Comparison of ENCODE assay signal across 21 cellular contexts in the genomic region with DNA sequence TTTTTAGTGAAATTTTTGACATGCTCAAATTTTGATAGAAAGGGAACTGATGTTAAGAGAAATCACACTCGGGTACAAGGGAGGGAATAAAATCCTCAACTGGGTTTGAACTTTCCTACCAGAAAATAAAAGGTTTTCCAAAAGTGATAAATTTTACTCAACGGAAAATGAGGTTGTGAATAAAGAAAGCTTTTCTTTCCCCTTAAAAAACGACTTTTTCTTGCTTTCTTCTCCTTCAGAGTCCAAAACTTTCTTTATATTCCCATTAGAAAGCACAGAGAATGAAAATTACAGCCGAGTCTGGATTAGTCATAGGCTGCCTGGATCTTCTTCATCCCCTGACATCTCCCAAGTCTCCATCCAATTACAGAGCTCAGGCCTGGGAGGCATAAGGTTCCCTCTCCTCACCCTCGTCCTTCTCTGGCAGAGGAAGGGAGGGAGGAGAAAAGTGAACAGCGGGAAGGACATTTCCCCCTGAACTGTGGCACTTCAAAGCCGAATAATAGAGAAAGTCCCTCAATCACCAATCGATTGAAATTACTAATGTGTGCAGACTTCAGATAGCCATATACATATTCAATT. TPM values are rescaled to one million over a fixed set of nuclear protein-coding genes. Genes with fewer than 3 reads are reported as not detected.
DNase-seq lines count a peak whose midpoint lies in the region; ATAC-seq, FAIRE-seq and TF ChIP-seq lines count a peak whose summit lies in the region.
"Had no signal": no experiment of that assay in that cellular context is flagged by ENCODE, and none has a peak within 500 bp of the region (broad histone marks: within the 10 kb centered on the region; RNA-seq: fewer than 3 reads in every experiment).

No MANE protein-coding gene starts in this region.

- H3K4me3 Mint-ChIP-seq in brain, result peak overlapping the region in 1 of 5 experiments; percentile 10
- H3K4me3 Mint-ChIP-seq: B cell; CD8-positive, alpha-beta T cell; H9 had no signal

- no peak for FAIRE-seq in keratinocyte (lab: Jason Lieb, UNC)
- FAIRE-seq: D721Med had no signal

- H2AFZ ChIP-seq in keratinocyte (ENCODE audit: control insufficient read depth, low read length), result no peak overlapping the region
- peak overlapping the region; percentile 24 for H2AFZ ChIP-seq in smooth muscle cell (ENCODE audit: low read depth)

- H3K9me3 Mint-ChIP-seq in brain, result peaks cover 0 to 10% (median 4%) of the 10 kb centered on the region in 5 experiments
- H3K9me3 Mint-ChIP-seq: CD8-positive, alpha-beta T cell had no signal

- DNase-seq in NCI-H82 (lab: John Stamatoyannopoulos, UW) (peak; percentile 85), keratinocyte (ENCODE audit: low read depth, low spot score) (no peak), smooth muscle cell (lab: John Stamatoyannopoulos, UW; ENCODE audit: unreplicated experiment) (no peak), DMS153 (lab: John Stamatoyannopoulos, UW) (no peak), NCI-H1092 treated with DMSO at 0.1 percent for 48 hours (lab: John Stamatoyannopoulos, UW) (no peak)
- DNase-seq: CD8-positive, alpha-beta T cell; H9; IMR-90; MV-4-11; NCI-H1436; NCI-H2081 treated with DMSO at 0.1 percent for 48 hours; NCI-H2227 treated with DMSO at 0.1 percent for 48 hours; NCI-H524 treated with DMSO at 0.1 percent for 48 hours; NK-92 treated with Interleukin-12 subunit alpha and Interleukin-12 subunit beta, amount 100 ng/mL, for 24 hours; OCI-M1; RPMI8226 had no signal

- ATAC-seq in GM18870 (IDR thresholded peaks at IDR 0.05; ENCODE audit: unreplicated experiment), result no peak
- ATAC-seq: CD8-positive, alpha-beta T cell had no signal

- no peaks in the 10 kb centered on the region for H3F3A ChIP-seq in smooth muscle cell (ENCODE audit: low read depth)

- peaks cover 42% of the 10 kb centered on the region for H3K4me1 Mint-ChIP-seq in brain
- H3K4me1 Mint-ChIP-seq: B cell had no signal

- H3K27ac Mint-ChIP-seq in brain, result peak overlapping the region in 4 of 5 experiments; percentile 12 to 70 (median 47)
- H3K27ac Mint-ChIP-seq: B cell; CD8-positive, alpha-beta T cell; H9 had no signal

- dilution Hi-C loops in keratinocyte (cut with MboI; ENCODE audit: extremely low pct_ligation_motif_present, low sequenced_read_pairs), result no loop called here

- WGBS in smooth muscle cell (ENCODE audit: low lambda C conversion rate), result 68% methylated on average over 8 of the region's 8 CpGs

- H3K9me1 ChIP-seq in keratinocyte (ENCODE audit: control insufficient read depth, extremely low read depth, insufficient read depth, low read length), result no peaks in the 10 kb centered on the region

- H3K36me3 ChIP-seq in keratinocyte (ENCODE audit: control insufficient read depth in 2 of 2, extremely low read depth in 1 of 2, insufficient read depth in 2 of 2, low read length in 2 of 2) (no peaks in the 10 kb centered on the region), smooth muscle cell (ENCODE audit: low read depth) (no peaks in the 10 kb centered on the region)

- H3K9ac ChIP-seq in keratinocyte (ENCODE audit: control insufficient read depth, extremely low read depth, insufficient read depth, low read length) (no peak overlapping the region), smooth muscle cell (ENCODE audit: low read depth) (no peak overlapping the region)

- H3K36me3 Mint-ChIP-seq in brain, result no peaks in the 10 kb centered on the region
- H3K36me3 Mint-ChIP-seq: CD8-positive, alpha-beta T cell had no signal

- no peaks in the 10 kb centered on the region for H4K20me1 ChIP-seq in keratinocyte (ENCODE audit: control insufficient read depth, extremely low read depth, insufficient read depth, low read length)
- no peaks in the 10 kb centered on the region for H4K20me1 ChIP-seq in smooth muscle cell (ENCODE audit: low read depth)

- H3K4me3 ChIP-seq in keratinocyte (ENCODE audit: control insufficient read depth in 2 of 3, extremely low read depth in 1 of 3, insufficient read depth in 2 of 3, low read depth in 1 of 3, low read length in 3 of 3) (no peak overlapping the region), smooth muscle cell (no peak overlapping the region)

- H3K79me2 ChIP-seq in keratinocyte (ENCODE audit: control insufficient read depth, insufficient read depth, low read length) (no peaks in the 10 kb centered on the region), smooth muscle cell (ENCODE audit: low read depth) (no peaks in the 10 kb centered on the region)

- H3K4me1 ChIP-seq in keratinocyte (ENCODE audit: control insufficient read depth, extremely low read depth, insufficient read depth, low read length) (peaks cover 24% of the 10 kb centered on the region), smooth muscle cell (ENCODE audit: low read depth) (no peaks in the 10 kb centered on the region)

- H3K4me2 ChIP-seq in keratinocyte (ENCODE audit: control insufficient read depth, extremely low read depth, insufficient read depth, low read depth, low read length) (no peak overlapping the region), smooth muscle cell (no peak overlapping the region)

- TF ChIP-seq CTCF in brain (conservative IDR thresholded peaks at IDR 0.05), result no peak
- no peak for TF ChIP-seq CTCF in keratinocyte (optimal IDR thresholded peaks at IDR 0.05 in 1 of 3, IDR thresholded peaks at IDR 0.05 in 1 of 3, conservative IDR thresholded peaks at IDR 0.05 in 1 of 3; ENCODE audit: extremely low read depth in 1 of 3, insufficient read depth in 2 of 3, low read length in 3 of 3)
- no peak for TF ChIP-seq CTCF in smooth muscle cell (IDR thresholded peaks at IDR 0.05; ENCODE audit: borderline replicate concordance, insufficient read depth, poor library complexity, severe bottlenecking)

- H3K27me3 ChIP-seq in keratinocyte (ENCODE audit: control insufficient read depth, extremely low read depth, insufficient read depth, low read length) (no peaks in the 10 kb centered on the region), smooth muscle cell (ENCODE audit: low read depth) (no peaks in the 10 kb centered on the region)

- H3K27ac ChIP-seq in keratinocyte (ENCODE audit: control insufficient read depth, insufficient read depth, low read length) (peak overlapping the region; percentile 17), smooth muscle cell (ENCODE audit: low read depth) (no peak overlapping the region)

- H3K27me3 Mint-ChIP-seq in brain, result peaks cover 3% of the 10 kb centered on the region

- H3K9me3 ChIP-seq in keratinocyte (ENCODE audit: control insufficient read depth, low read depth, low read length) (no peaks in the 10 kb centered on the region), smooth muscle cell (replicated peaks; ENCODE audit: low read depth) (no peaks in the 10 kb centered on the region)

RNA-seq across cellular contexts. Expression of a gene that starts 28.1 kb away (rescaled TPM):
- 70.0 TPM for polyA plus RNA-seq in brain (ENCODE audit: insufficient read depth, low read depth, low replicate concordance)
- polyA plus RNA-seq in keratinocyte, result 44.7 to 82.8 TPM (median 53.3 TPM) in 3 replicates
- 99.8 TPM for polyA plus RNA-seq in keratinocyte (2011; ENCODE audit: low read depth)
- polyA plus RNA-seq in keratinocyte (2011; cell fraction: cytosol; rRNA removed), result 53.5 and 69.8 TPM in 2 replicates
- polyA plus RNA-seq in keratinocyte (2011; cell fraction: nucleus; rRNA removed), result 66.5 and 75.1 TPM in 2 replicates
- polyA plus RNA-seq in keratinocyte (2012; ENCODE audit: low replicate concordance), result 38.5 and 47.5 TPM in 2 replicates
- polyA minus RNA-seq in keratinocyte, result 135 to 160 TPM (median 157 TPM) in 3 replicates
- 79.2 TPM for polyA minus RNA-seq in keratinocyte (2011; cell fraction: cytosol; rRNA and poly(A)+ RNA removed)
- 79.6 and 101 TPM in 2 replicates for polyA minus RNA-seq in keratinocyte (2011; cell fraction: nucleus; rRNA and poly(A)+ RNA removed)
- 162 and 168 TPM in 2 replicates for total RNA-seq in smooth muscle cell
- polyA plus RNA-seq in smooth muscle cell, result 65.1 and 67.0 TPM in 2 replicates
- total RNA-seq: HT-29 had no signal
